ENCODE assay signal across 8 cellular contexts in the genomic region with DNA sequence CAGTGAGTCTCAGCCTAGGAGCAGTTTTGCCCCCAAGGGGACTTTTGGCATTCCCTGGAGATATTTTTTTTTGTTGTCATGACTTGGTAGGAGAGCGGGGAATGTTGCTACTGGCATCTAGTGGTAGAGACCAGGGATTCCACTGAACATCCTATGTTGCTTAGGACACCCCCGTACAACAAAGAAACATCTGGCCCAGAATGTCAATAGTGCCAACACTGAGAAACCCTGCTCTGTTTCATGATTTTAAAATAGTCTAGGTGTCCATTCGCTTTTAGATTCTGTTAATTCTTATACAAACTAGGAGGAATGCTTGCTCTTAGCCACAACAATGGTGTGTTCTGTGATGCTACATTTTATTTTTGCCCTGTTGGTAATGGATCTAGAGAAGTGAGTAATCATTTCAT.
DNase-seq lines count a peak whose midpoint lies in the region; ATAC-seq, FAIRE-seq and TF ChIP-seq lines count a peak whose summit lies in the region.

No MANE protein-coding gene starts in this region.

- no peak for TF ChIP-seq POLR2A in stomach (IDR thresholded peaks at IDR 0.05)

- no peaks in the 10 kb centered on the region for H3K79me2 ChIP-seq in Loucy (ENCODE audit: insufficient read depth, low read length)

- H3K9me3 Mint-ChIP-seq in activated CD4-positive, alpha-beta memory T cell treated with anti-CD3 and anti-CD28 coated beads, Interleukin-2, amount 10 ng/mL, durations not matched to agents 7 days and 5 days: no peaks in the 10 kb centered on the region

- no peak overlapping the region for H3K4me2 ChIP-seq in Loucy (ENCODE audit: low read depth, low read length, poor library complexity, severe bottlenecking)

- no peak overlapping the region for H3K4me3 Mint-ChIP-seq in activated CD4-positive, alpha-beta memory T cell treated with anti-CD3 and anti-CD28 coated beads, Interleukin-2, amount 10 ng/mL, durations not matched to agents 7 days and 5 days

- peak; percentile 59 for TF ChIP-seq CTCF in D721Med (IDR thresholded peaks at IDR 0.05; ENCODE audit: insufficient read depth, missing control alignments)
- peak; percentile 36 for TF ChIP-seq CTCF in Loucy (conservative IDR thresholded peaks at IDR 0.05; ENCODE audit: low read length)
- TF ChIP-seq CTCF in stomach (IDR thresholded peaks at IDR 0.05): no peak

- no peaks in the 10 kb centered on the region for H3K36me3 ChIP-seq in Loucy (ENCODE audit: insufficient read depth, low read length)
- H3K36me3 ChIP-seq in stomach: no peaks in the 10 kb centered on the region

- H3K9ac ChIP-seq in Loucy (ENCODE audit: low read depth, low read length, poor library complexity, severe bottlenecking): no peak overlapping the region

- no peaks in the 10 kb centered on the region for H3K36me3 Mint-ChIP-seq in activated CD4-positive, alpha-beta memory T cell treated with anti-CD3 and anti-CD28 coated beads, Interleukin-2, amount 10 ng/mL, durations not matched to agents 7 days and 5 days (ENCODE audit: low read depth)

- CTCF ChIA-PET in activated CD4-positive, alpha-beta memory T cell treated with anti-CD3 and anti-CD28 coated beads, Interleukin-2, amount 10 ng/mL, durations not matched to agents 7 days and 5 days (lab: Charles Lee): interaction anchor here (1.4 kb wide), 1 partner anchor 236 kb away, joined by 5 read pairs; no protein-coding TSS in a partner anchor

- TF ChIP-seq EP300 in stomach (IDR thresholded peaks at IDR 0.05): no peak

- H3K4me1 Mint-ChIP-seq in activated CD4-positive, alpha-beta memory T cell treated with anti-CD3 and anti-CD28 coated beads, Interleukin-2, amount 10 ng/mL, durations not matched to agents 7 days and 5 days: no peaks in the 10 kb centered on the region

- peaks cover 18% of the 10 kb centered on the region for H3K4me1 ChIP-seq in Loucy (ENCODE audit: insufficient read depth, low read length, poor library complexity, severe bottlenecking)
- no peaks in the 10 kb centered on the region for H3K4me1 ChIP-seq in stomach

- no peak overlapping the region for H3K27ac ChIP-seq in stomach

- H3K27ac Mint-ChIP-seq in activated CD4-positive, alpha-beta memory T cell treated with anti-CD3 and anti-CD28 coated beads, Interleukin-2, amount 10 ng/mL, durations not matched to agents 7 days and 5 days: no peak overlapping the region

- no peaks in the 10 kb centered on the region for H4K20me1 ChIP-seq in Loucy (ENCODE audit: insufficient read depth, low read length, poor library complexity, severe bottlenecking)

- peak; percentile 88 for ATAC-seq in left lobe of liver
- ATAC-seq in HG02852 (IDR thresholded peaks at IDR 0.05; ENCODE audit: unreplicated experiment): no peak

- POLR2A ChIA-PET in activated CD4-positive, alpha-beta memory T cell treated with anti-CD3 and anti-CD28 coated beads, Interleukin-2, amount 10 ng/mL, durations not matched to agents 7 days and 5 days (lab: Charles Lee): no interaction called here

- H2AFZ ChIP-seq in Loucy (ENCODE audit: low read length): no peak overlapping the region

- intact Hi-C loops in stomach (cut with DNase I; ENCODE audit: low total_unique reads): no loop called here

- FAIRE-seq in D721Med (lab: Jason Lieb, UNC): no peak

- H3K9me3 ChIP-seq in Loucy (ENCODE audit: insufficient read depth, low read depth, low read length) (no peaks in the 10 kb centered on the region), stomach (no peaks in the 10 kb centered on the region)

- no peak for DNase-seq in D721Med (ENCODE audit: insufficient read length, low spot score)
- peak; percentile 15 for DNase-seq in amniotic stem cell (lab: John Stamatoyannopoulos, UW)
- DNase-seq in left lobe of liver (ENCODE audit: low spot score): no peak
- DNase-seq in T-helper 1 cell: no peak
- no peak for DNase-seq in stomach
- DNase-seq in activated CD4-positive, alpha-beta memory T cell treated with anti-CD3 and anti-CD28 coated beads, Interleukin-2, amount 10 ng/mL, durations not matched to agents 7 days and 5 days: no peak

- no peaks in the 10 kb centered on the region for H3F3A ChIP-seq in Loucy (ENCODE audit: low read depth)

- H3K27me3 Mint-ChIP-seq in activated CD4-positive, alpha-beta memory T cell treated with anti-CD3 and anti-CD28 coated beads, Interleukin-2, amount 10 ng/mL, durations not matched to agents 7 days and 5 days: no peaks in the 10 kb centered on the region

- H3K27me3 ChIP-seq in Loucy (ENCODE audit: insufficient read depth, low read length, poor library complexity, severe bottlenecking) (no peaks in the 10 kb centered on the region), stomach (no peaks in the 10 kb centered on the region)

- no peaks in the 10 kb centered on the region for H3K9me2 ChIP-seq in Loucy (replicated peaks; ENCODE audit: low read depth, low read length)

- no peak overlapping the region for H3K4me3 ChIP-seq in Loucy (ENCODE audit: low read length, poor library complexity, severe bottlenecking)
- H3K4me3 ChIP-seq in stomach: no peak overlapping the region

- 78 to 95% (median 83%) methylated on average over 3 of the region's 3 CpGs for WGBS in stomach, 5 donors

Comparison
In these comparisons a context has a peak if more than half of its experiments do, and no peak if none do; other contexts are left out.
1. CTCF ChIP-seq: peak in D721Med (single experiment) and Loucy (single experiment); none in stomach (0 of 7).